ENCODE assay signal across 18 cellular contexts in the genomic region with DNA sequence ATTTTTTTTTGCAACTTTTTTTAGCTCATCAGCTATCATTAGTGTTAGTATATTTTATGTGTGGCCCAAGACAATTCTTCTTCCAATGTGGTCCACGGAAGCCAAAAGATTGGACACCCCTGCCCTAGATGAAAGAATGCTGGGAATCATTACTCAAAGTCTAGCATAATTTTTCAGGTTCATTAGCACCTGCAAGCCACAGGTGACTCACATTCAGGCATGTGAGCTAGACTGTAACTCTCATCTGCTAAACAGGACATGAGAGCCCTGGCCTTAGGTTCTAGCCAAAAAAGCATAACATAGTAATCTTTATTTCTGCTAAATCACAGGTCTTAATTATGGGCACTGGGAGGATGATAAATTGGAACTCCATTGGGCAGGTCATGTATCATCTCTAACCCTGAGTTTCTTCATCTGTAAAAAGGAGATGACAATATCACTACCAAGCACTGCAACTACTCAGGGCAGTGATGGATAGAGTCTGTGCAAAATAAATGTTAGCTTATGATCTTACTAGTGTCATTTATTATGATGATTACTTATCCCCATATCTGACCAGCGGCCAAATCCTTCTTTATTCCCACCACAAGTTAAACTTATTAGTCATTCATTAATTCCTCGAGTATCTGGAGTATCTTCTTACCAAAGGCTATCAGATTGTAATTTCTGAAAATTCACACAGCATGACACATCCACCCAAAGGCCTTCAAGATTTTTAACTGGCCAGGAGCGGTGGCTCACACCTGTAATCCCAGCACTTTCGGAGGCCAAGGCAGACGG.
A peak's percentile ranks its signal among the peaks of the same experiment; 100 is the strongest.
DNase-seq lines count a peak whose midpoint lies in the region; ATAC-seq and TF ChIP-seq lines count a peak whose summit lies in the region.
"Had no signal": no experiment of that assay in that cellular context is flagged by ENCODE, and none has a peak within 500 bp of the region (broad histone marks: within the 10 kb centered on the region; RNA-seq: fewer than 3 reads in every experiment).

No MANE protein-coding gene starts in this region.

- H3K36me3 ChIP-seq in brain microvascular endothelial cell (replicated peaks), result peaks cover 4% of the 10 kb centered on the region
- H3K36me3 ChIP-seq in kidney epithelial cell (ENCODE audit: control insufficient read depth, insufficient read depth, low read length), result no peaks in the 10 kb centered on the region

- in situ Hi-C loops in brain microvascular endothelial cell (cut with HindIII; ENCODE audit: low pct_ligation_motif_present, low sequenced_read_pairs), result no loop called here

- H3K27me3 ChIP-seq in brain microvascular endothelial cell (replicated peaks) (no peaks in the 10 kb centered on the region), kidney epithelial cell (ENCODE audit: control insufficient read depth, insufficient read depth, low read length) (no peaks in the 10 kb centered on the region)

- H3K4me3 ChIP-seq in brain microvascular endothelial cell (ENCODE audit: low read depth, low read length) (no peak overlapping the region), kidney epithelial cell (ENCODE audit: low read depth, low read length) (no peak overlapping the region)
- H3K4me3 ChIP-seq: GM23248 had no signal

- DNase-seq in M059J (ENCODE audit: low read depth) (peak; percentile 18), brain microvascular endothelial cell (peak; percentile 6), kidney epithelial cell (ENCODE audit: low read depth) (peak; percentile 25), Kasumi-1 (lab: John Stamatoyannopoulos, UW) (no peak), H4 (ENCODE audit: low spot score) (no peak)
- no peak for DNase-seq in activated CD4-positive, CD25-positive, alpha-beta regulatory T cell treated with anti-CD3 and anti-CD28 coated beads, Interleukin-2, amount 50 U/mL, for 72 hours
- DNase-seq: ACHN; C1 segment of cervical spinal cord; CD8-positive, alpha-beta memory T cell; GM23248; NCI-H1105 treated with DMSO at 0.1 percent for 48 hours; NCI-H1694; NCI-H2081 treated with DMSO at 0.1 percent for 48 hours; NCI-H510A; NCI-H774; SHP77 had no signal

- H3K27ac ChIP-seq in brain microvascular endothelial cell, result no peak overlapping the region
- H3K27ac ChIP-seq: GM23248 had no signal

- TF ChIP-seq CTCF in brain microvascular endothelial cell (IDR thresholded peaks at IDR 0.05; ENCODE audit: low read depth, low read length, missing control alignments) (no peak), kidney epithelial cell (IDR thresholded peaks at IDR 0.05; ENCODE audit: insufficient read depth, low read length, poor library complexity, severe bottlenecking) (no peak)

- no peak for ATAC-seq in GM19035 (IDR thresholded peaks at IDR 0.05; ENCODE audit: unreplicated experiment)
- ATAC-seq: HCT116 had no signal

Comparison
In these comparisons a context has a peak if more than half of its experiments do, and no peak if none do; other contexts are left out.
1. DNase-seq: peak in M059J (single experiment), brain microvascular endothelial cell (single experiment) and kidney epithelial cell (single experiment); none in activated CD4-positive, CD25-positive, alpha-beta regulatory T cell treated with anti-CD3 and anti-CD28 coated beads, Interleukin-2, amount 50 U/mL, for 72 hours (single experiment), Kasumi-1 (0 of 2) and H4 (single experiment).